ENCODE assay signal across 26 cellular contexts in genomic region chr11:116459644-116460043, GRCh38.
"Had no signal": no experiment of that assay in that cellular context is flagged by ENCODE, and none has a peak within 500 bp of the region (broad histone marks: within the 10 kb centered on the region; RNA-seq: fewer than 3 reads in every experiment).

No MANE protein-coding gene starts in this region.

- H3K9me3 ChIP-seq: breast epithelium, colonic mucosa, gastroesophageal sphincter, heart right ventricle, left lung, pancreas, right lobe of liver, stomach had no signal

- H3K27me3 ChIP-seq: colonic mucosa, dorsolateral prefrontal cortex, gastroesophageal sphincter, pancreas, right lobe of liver had no signal

- H3K4me3 ChIP-seq: breast epithelium, colonic mucosa, dorsolateral prefrontal cortex, gastroesophageal sphincter, heart right ventricle, left lung, lung, pancreas, right lobe of liver, smooth muscle cell, stomach had no signal

- DNase-seq: activated CD4-positive, alpha-beta T cell treated with anti-CD3 and anti-CD28 coated beads for 4 hours; activated CD4-positive, alpha-beta T cell treated with anti-CD3 and anti-CD28 coated beads, Interleukin-2, amount 50 U/mL, for 48 hours; activated CD4-positive, CD25-positive, alpha-beta regulatory T cell; activated naive CD4-positive, alpha-beta T cell treated with Interleukin-2 at 50 U/mL for 16 hours; activated naive CD8-positive, alpha-beta T cell treated with anti-CD3 and anti-CD28 coated beads for 36 hours; activated T-cell treated with anti-CD3 and anti-CD28 coated beads, Interleukin-2, amount 50 U/mL, for 48 hours; dorsolateral prefrontal cortex; effector memory CD8-positive, alpha-beta T cell; kidney; left lung; natural killer cell; pancreas; right lobe of liver; stimulated activated CD4-positive, alpha-beta T cell treated with anti-CD3 and anti-CD28 coated beads, Interleukin-15, amount 100 ng/mL, for 24 hours; stomach; T-cell; trophoblast cell had no signal

- H3K36me3 ChIP-seq: breast epithelium, colonic mucosa, gastroesophageal sphincter, heart right ventricle, left lung, pancreas, right lobe of liver, stomach had no signal

- H3K9me3 Mint-ChIP-seq: activated naive CD8-positive, alpha-beta T cell treated with anti-CD3 and anti-CD28 coated beads for 36 hours; effector memory CD8-positive, alpha-beta T cell; natural killer cell; stimulated activated memory B cell treated with anti-CD40 and anti-IgM and Interleukin-4, amounts not matched to agents 10 μg/mL and 1 μg/mL and 100 μg/mL, for 72 hours; T-helper 2 cell treated with Interferon-gamma antibody and Interleukin-4, amounts not matched to agents 5 μg/mL and 100 μg/mL, for 36 hours had no signal

- H3K27ac ChIP-seq: breast epithelium, colonic mucosa, dorsolateral prefrontal cortex, gastroesophageal sphincter, heart right ventricle, left lung, pancreas, right lobe of liver, stomach had no signal

- H3K36me3 Mint-ChIP-seq: activated naive CD8-positive, alpha-beta T cell treated with anti-CD3 and anti-CD28 coated beads for 36 hours; natural killer cell; stimulated activated memory B cell treated with anti-CD40 and anti-IgM and Interleukin-4, amounts not matched to agents 10 μg/mL and 1 μg/mL and 100 μg/mL, for 72 hours; T-cell had no signal

- H3K27ac Mint-ChIP-seq: activated naive CD8-positive, alpha-beta T cell treated with anti-CD3 and anti-CD28 coated beads for 36 hours; natural killer cell; stimulated activated memory B cell treated with anti-CD40 and anti-IgM and Interleukin-4, amounts not matched to agents 10 μg/mL and 1 μg/mL and 100 μg/mL, for 72 hours; T-cell; T-helper 2 cell treated with Interferon-gamma antibody and Interleukin-4, amounts not matched to agents 5 μg/mL and 100 μg/mL, for 36 hours had no signal

- H3K4me2 ChIP-seq: smooth muscle cell had no signal

- ATAC-seq: effector memory CD8-positive, alpha-beta T cell; gastroesophageal sphincter; left lung; natural killer cell; pancreas; right lobe of liver; SK-N-SH treated with all-trans-retinoic acid at 6 μM for 48 hours; stimulated activated memory B cell treated with anti-CD40 and anti-IgM and Interleukin-4, amounts not matched to agents 10 μg/mL and 1 μg/mL and 100 μg/mL, for 72 hours; T-cell had no signal

- H3K4me1 Mint-ChIP-seq: activated naive CD8-positive, alpha-beta T cell treated with anti-CD3 and anti-CD28 coated beads for 36 hours; natural killer cell; T-cell had no signal

- H3K4me3 Mint-ChIP-seq: activated naive CD8-positive, alpha-beta T cell treated with anti-CD3 and anti-CD28 coated beads for 36 hours; effector memory CD8-positive, alpha-beta T cell; natural killer cell; stimulated activated memory B cell treated with anti-CD40 and anti-IgM and Interleukin-4, amounts not matched to agents 10 μg/mL and 1 μg/mL and 100 μg/mL, for 72 hours; T-cell; T-helper 2 cell treated with Interferon-gamma antibody and Interleukin-4, amounts not matched to agents 5 μg/mL and 100 μg/mL, for 36 hours had no signal

- H3K4me1 ChIP-seq: breast epithelium, left lung, pancreas, right lobe of liver had no signal
